9 cellular contexts compared by ENCODE assay signal in the genomic region with DNA sequence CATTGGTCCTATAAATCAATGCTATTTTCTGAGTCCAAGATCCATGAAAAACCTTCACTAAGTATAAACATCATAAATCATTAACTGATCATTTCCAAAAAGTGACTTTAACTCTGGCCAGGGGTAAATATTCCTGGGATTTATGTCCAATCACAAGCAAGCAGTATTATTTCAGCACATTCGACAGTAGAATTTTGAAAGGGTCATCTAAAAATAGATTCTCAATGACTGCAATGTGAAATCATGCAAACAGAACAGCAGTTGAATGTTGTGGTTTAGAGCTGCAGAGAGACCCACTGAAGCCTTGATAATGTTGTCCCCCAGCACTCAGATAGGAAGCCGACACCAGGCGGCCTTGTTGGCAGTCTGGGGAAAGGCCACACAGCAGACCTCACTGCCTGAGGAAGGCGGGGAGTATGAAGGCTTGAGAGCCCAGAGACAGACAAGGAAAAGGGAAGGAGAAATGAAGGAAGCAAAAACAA. TPM values are rescaled to one million over a fixed set of nuclear protein-coding genes. Genes with fewer than 3 reads are reported as not detected.
A peak's percentile ranks its signal among the peaks of the same experiment; 100 is the strongest.
DNase-seq lines count a peak whose midpoint lies in the region; ATAC-seq, FAIRE-seq and TF ChIP-seq lines count a peak whose summit lies in the region.
"Had no signal": no experiment of that assay in that cellular context is flagged by ENCODE, and none has a peak within 500 bp of the region (broad histone marks: within the 10 kb centered on the region; RNA-seq: fewer than 3 reads in every experiment).

No MANE protein-coding gene starts in this region.

- ATAC-seq in psoas muscle (no peak), HG03457 (IDR thresholded peaks at IDR 0.05; ENCODE audit: unreplicated experiment) (no peak)

- H3K4me1 ChIP-seq in psoas muscle (no peaks in the 10 kb centered on the region), BE2C (no peaks in the 10 kb centered on the region)

- 48 to 52% (median 52%) methylated on average over 4 of the region's 4 CpGs for WGBS in psoas muscle, 3 donors

- TF ChIP-seq CTCF in GM06990 (IDR thresholded peaks at IDR 0.05; ENCODE audit: insufficient read depth, low read length, poor library complexity, severe bottlenecking) (no peak), psoas muscle (IDR thresholded peaks at IDR 0.05) (no peak), BE2C (IDR thresholded peaks at IDR 0.05; ENCODE audit: low read depth, low read length) (no peak)

- H3K4me3 ChIP-seq in GM06990 (replicated peaks; ENCODE audit: low read depth, low read length) (no peak overlapping the region), psoas muscle (no peak overlapping the region), BE2C (ENCODE audit: low read depth, low read length) (no peak overlapping the region)

- H3K9me3 ChIP-seq in psoas muscle (no peaks in the 10 kb centered on the region), BE2C (no peaks in the 10 kb centered on the region)

- DNase-seq in GM06990 (ENCODE audit: extremely low read depth, insufficient read length) (peak; percentile 41), RCC 7860 (ENCODE audit: low spot score) (peak; percentile 14), germinal center (ENCODE audit: low spot score) (peak; percentile 57), psoas muscle (no peak), BE2C (no peak), NCI-H510A treated with DMSO at 0.1 percent for 48 hours (lab: John Stamatoyannopoulos, UW) (no peak), posterior vena cava (ENCODE audit: low spot score) (no peak)
- DNase-seq: NCI-H2107 had no signal

- intact Hi-C loops in psoas muscle (cut with DNase I): no loop called here
- intact Hi-C loops in posterior vena cava (cut with DNase I): no loop called here

- FAIRE-seq in RCC 7860 (lab: Jason Lieb, UNC): peak; percentile 4

- H3K27me3 ChIP-seq in GM06990 (replicated peaks; ENCODE audit: control insufficient read depth, insufficient read depth, low read length) (no peaks in the 10 kb centered on the region), psoas muscle (ENCODE audit: insufficient read depth in 3 of 3, low read length in 2 of 3) (no peaks in the 10 kb centered on the region), BE2C (no peaks in the 10 kb centered on the region)

- H3K36me3 ChIP-seq in GM06990 (ENCODE audit: control insufficient read depth, insufficient read depth, low read length) (no peaks in the 10 kb centered on the region), psoas muscle (ENCODE audit: insufficient read depth in 1 of 2, low read depth in 1 of 2) (no peaks in the 10 kb centered on the region), BE2C (no peaks in the 10 kb centered on the region)

- H3K27ac ChIP-seq in psoas muscle: peak overlapping the region; percentile 53

RNA-seq across cellular contexts. Expression of a gene that starts 38.1 kb away (rescaled TPM):
- total RNA-seq in psoas muscle: 1 to 10 TPM; 1.7 to 3.1 (median 2.6) TPM
- 1 to 10 TPM; 1.0 to 1.8 (median 1.5) TPM for polyA plus RNA-seq in psoas muscle
- 45.4 TPM for polyA plus RNA-seq in BE2C (2012; ENCODE audit: insufficient read depth, insufficient read length, low read depth)
- total RNA-seq in posterior vena cava: 10 to 100 TPM; 23.2 to 28.4 TPM

Comparison
In these comparisons a context has a peak if more than half of its experiments do, and no peak if none do; other contexts are left out.
1. DNase-seq: peak in GM06990 (single experiment), RCC 7860 (single experiment) and germinal center (single experiment); none in psoas muscle (0 of 2), BE2C (single experiment), NCI-H510A treated with DMSO at 0.1 percent for 48 hours (single experiment) and posterior vena cava (single experiment).
2. RNA of a gene that starts 38.1 kb away (total RNA-seq): 23.2 to 28.4 TPM in posterior vena cava; 1.7 to 3.1 TPM in psoas muscle; every median in the first group is over 4 times any median in the second.